Comparison of ENCODE assay signal across 10 cellular contexts in genomic region chr1:225897595-225898514, GRCh38. TPM values are rescaled to one million over a fixed set of nuclear protein-coding genes. Genes with fewer than 3 reads are reported as not detected.
DNase-seq lines count a peak whose midpoint lies in the region; ATAC-seq and TF ChIP-seq lines count a peak whose summit lies in the region.
"Had no signal": no experiment of that assay in that cellular context is flagged by ENCODE, and none has a peak within 500 bp of the region (broad histone marks: within the 10 kb centered on the region; RNA-seq: fewer than 3 reads in every experiment).

No MANE protein-coding gene starts in this region.

- H3K27ac Mint-ChIP-seq in activated naive CD4-positive, alpha-beta T cell treated with anti-CD3 and anti-CD28 coated beads, Interleukin-2, amount 50 U/mL, for 24 hours = peak overlapping the region; percentile 76
- peak overlapping the region; percentile 52 to 70 for H3K27ac Mint-ChIP-seq in natural killer cell treated with Interleukin-12 subunit alpha and Interleukin-12 subunit beta and Interleukin-15 and Interleukin-18, amount 100 ng/mL, for 72 hours
- H3K27ac Mint-ChIP-seq in nephron progenitor cell = no peak overlapping the region

- TF ChIP-seq CTCF in nephron progenitor cell (IDR thresholded peaks at IDR 0.05) = no peak

- peaks cover 61% of the 10 kb centered on the region for H3K4me1 Mint-ChIP-seq in activated naive CD4-positive, alpha-beta T cell treated with anti-CD3 and anti-CD28 coated beads, Interleukin-2, amount 50 U/mL, for 24 hours
- H3K4me1 Mint-ChIP-seq in natural killer cell treated with Interleukin-12 subunit alpha and Interleukin-12 subunit beta and Interleukin-15 and Interleukin-18, amount 100 ng/mL, for 72 hours (ENCODE audit: low read depth in 2 of 2) = peaks cover 18 to 25% of the 10 kb centered on the region in 2 donors
- peaks cover 19% of the 10 kb centered on the region for H3K4me1 Mint-ChIP-seq in nephron progenitor cell

- no peak for ATAC-seq in natural killer cell treated with Interleukin-12 subunit alpha and Interleukin-12 subunit beta and Interleukin-15 and Interleukin-18, amount 100 ng/mL, for 72 hours
- ATAC-seq in HG03460 (IDR thresholded peaks at IDR 0.05; ENCODE audit: unreplicated experiment) (no peak), HG02884 (IDR thresholded peaks at IDR 0.05; ENCODE audit: unreplicated experiment) (no peak)

- peak; percentile 15 for DNase-seq in NCI-H1092 treated with DMSO at 0.1 percent for 48 hours (lab: John Stamatoyannopoulos, UW)
- DNase-seq in NCI-H1092 (lab: John Stamatoyannopoulos, UW) = no peak
- DNase-seq in NCI-H2196 treated with DMSO at 0.1 percent for 48 hours (lab: John Stamatoyannopoulos, UW; ENCODE audit: unreplicated experiment) = peak; percentile 63
- DNase-seq in natural killer cell treated with Interleukin-12 subunit alpha and Interleukin-12 subunit beta and Interleukin-15 and Interleukin-18, amount 100 ng/mL, for 72 hours (ENCODE audit: low spot score) = no peak
- DNase-seq in nephron progenitor cell = no peak
- DNase-seq: brain microvascular endothelial cell, thyroid gland had no signal

- no peaks in the 10 kb centered on the region for H3K36me3 Mint-ChIP-seq in activated naive CD4-positive, alpha-beta T cell treated with anti-CD3 and anti-CD28 coated beads, Interleukin-2, amount 50 U/mL, for 24 hours
- no peaks in the 10 kb centered on the region for H3K36me3 Mint-ChIP-seq in natural killer cell treated with Interleukin-12 subunit alpha and Interleukin-12 subunit beta and Interleukin-15 and Interleukin-18, amount 100 ng/mL, for 72 hours
- H3K36me3 Mint-ChIP-seq in nephron progenitor cell (ENCODE audit: low read depth) = no peaks in the 10 kb centered on the region

- no peaks in the 10 kb centered on the region for H3K27me3 Mint-ChIP-seq in activated naive CD4-positive, alpha-beta T cell treated with anti-CD3 and anti-CD28 coated beads, Interleukin-2, amount 50 U/mL, for 24 hours
- peaks cover 0 to 3% of the 10 kb centered on the region in 2 donors for H3K27me3 Mint-ChIP-seq in natural killer cell treated with Interleukin-12 subunit alpha and Interleukin-12 subunit beta and Interleukin-15 and Interleukin-18, amount 100 ng/mL, for 72 hours
- peaks cover 6% of the 10 kb centered on the region for H3K27me3 Mint-ChIP-seq in nephron progenitor cell (ENCODE audit: low read depth, poor library complexity)

- H3K9me3 Mint-ChIP-seq in activated naive CD4-positive, alpha-beta T cell treated with anti-CD3 and anti-CD28 coated beads, Interleukin-2, amount 50 U/mL, for 24 hours = no peaks in the 10 kb centered on the region
- no peaks in the 10 kb centered on the region for H3K9me3 Mint-ChIP-seq in natural killer cell treated with Interleukin-12 subunit alpha and Interleukin-12 subunit beta and Interleukin-15 and Interleukin-18, amount 100 ng/mL, for 72 hours
- no peaks in the 10 kb centered on the region for H3K9me3 Mint-ChIP-seq in nephron progenitor cell

- peak overlapping the region; percentile 37 for H3K4me3 Mint-ChIP-seq in activated naive CD4-positive, alpha-beta T cell treated with anti-CD3 and anti-CD28 coated beads, Interleukin-2, amount 50 U/mL, for 24 hours
- H3K4me3 Mint-ChIP-seq in natural killer cell treated with Interleukin-12 subunit alpha and Interleukin-12 subunit beta and Interleukin-15 and Interleukin-18, amount 100 ng/mL, for 72 hours = peak overlapping the region; percentile 44
- H3K4me3 Mint-ChIP-seq in nephron progenitor cell = no peak overlapping the region

RNA-seq across cellular contexts. Expression of gene LEFTY1, which starts 8.9 kb away (rescaled TPM):
- total RNA-seq in natural killer cell treated with Interleukin-12 subunit alpha and Interleukin-12 subunit beta and Interleukin-15 and Interleukin-18, amount 100 ng/mL, for 72 hours = not detected

RNA-seq across cellular contexts. Expression of gene TMEM63A, which starts 15.7 kb away (rescaled TPM):
- 10 to 100 TPM; 42.7 to 53.6 TPM for total RNA-seq in natural killer cell treated with Interleukin-12 subunit alpha and Interleukin-12 subunit beta and Interleukin-15 and Interleukin-18, amount 100 ng/mL, for 72 hours

RNA-seq across cellular contexts. Expression of gene PYCR2, which starts 26.2 kb away (rescaled TPM):
- total RNA-seq in natural killer cell treated with Interleukin-12 subunit alpha and Interleukin-12 subunit beta and Interleukin-15 and Interleukin-18, amount 100 ng/mL, for 72 hours = 100 to 1,000 TPM; 102 to 127 TPM

RNA-seq across cellular contexts. Expression of gene LEFTY2, which starts 43.2 kb away (rescaled TPM):
- total RNA-seq in natural killer cell treated with Interleukin-12 subunit alpha and Interleukin-12 subunit beta and Interleukin-15 and Interleukin-18, amount 100 ng/mL, for 72 hours = not detected

Comparison
In these comparisons a context has a peak if more than half of its experiments do, and no peak if none do; other contexts are left out.
1. DNase-seq: peak in NCI-H1092 treated with DMSO at 0.1 percent for 48 hours (single experiment) and NCI-H2196 treated with DMSO at 0.1 percent for 48 hours (single experiment); none in NCI-H1092 (single experiment), natural killer cell treated with Interleukin-12 subunit alpha and Interleukin-12 subunit beta and Interleukin-15 and Interleukin-18, amount 100 ng/mL, for 72 hours (single experiment) and nephron progenitor cell (single experiment).